In genomic region chr7:100588438-100588837, GRCh38 we compare ENCODE assay signal across 8 cellular contexts. TPM values are rescaled to one million over a fixed set of nuclear protein-coding genes. Genes with fewer than 3 reads are reported as not detected.
DNase-seq lines count a peak whose midpoint lies in the region; ATAC-seq, FAIRE-seq and TF ChIP-seq lines count a peak whose summit lies in the region.

No MANE protein-coding gene starts in this region.

- H3K27me3 ChIP-seq in SU-DHL-6 (ENCODE audit: low read length) (no peaks in the 10 kb centered on the region), foreskin keratinocyte (peaks cover 7% of the 10 kb centered on the region)

- H3K27ac ChIP-seq in SU-DHL-6 (ENCODE audit: low read depth, low read length): no peak overlapping the region
- H3K27ac ChIP-seq in foreskin keratinocyte: no peak overlapping the region

- no peaks in the 10 kb centered on the region for H3K36me3 ChIP-seq in SU-DHL-6 (ENCODE audit: low read length)

- H3K9ac ChIP-seq in SU-DHL-6 (ENCODE audit: low read length): no peak overlapping the region

- DNase-seq in AG10803 (ENCODE audit: low read depth) (peak; percentile 29), foreskin keratinocyte (no peak), HTR-8/SVneo (ENCODE audit: insufficient read length, low spot score) (no peak), pons (ENCODE audit: low spot score) (no peak)
- DNase-seq in effector CD4-positive, alpha-beta T cell: no peak

- no peak overlapping the region for H3K4me2 ChIP-seq in SU-DHL-6 (ENCODE audit: low read depth, low read length, poor library complexity, severe bottlenecking)

- TF ChIP-seq CTCF in AG10803 (conservative IDR thresholded peaks at IDR 0.05; ENCODE audit: low read length) (peak; percentile 51), GM12873 (IDR thresholded peaks at IDR 0.05; ENCODE audit: insufficient read depth, low read depth, low read length, missing control alignments) (peak; percentile 52), SU-DHL-6 (IDR thresholded peaks at IDR 0.05; ENCODE audit: insufficient read depth, low read length, poor library complexity, severe bottlenecking) (peak; percentile 33), foreskin keratinocyte (conservative IDR thresholded peaks at IDR 0.05) (peak; percentile 56)

- peaks cover 15% of the 10 kb centered on the region for H3K79me2 ChIP-seq in SU-DHL-6 (ENCODE audit: insufficient read depth, low read length)

- H2AFZ ChIP-seq in SU-DHL-6 (ENCODE audit: low read depth, low read length, severe bottlenecking): no peak overlapping the region

- no peak for ATAC-seq in foreskin keratinocyte
- no peak for ATAC-seq in GM18520 (IDR thresholded peaks at IDR 0.05; ENCODE audit: unreplicated experiment)

- no peak for FAIRE-seq in HTR-8/SVneo (lab: Jason Lieb, UNC)

- H3K4me3 ChIP-seq in AG10803 (ENCODE audit: low read length) (no peak overlapping the region), SU-DHL-6 (ENCODE audit: insufficient read depth, low read length, poor library complexity, severe bottlenecking) (no peak overlapping the region)

- H3K9me3 ChIP-seq in SU-DHL-6 (ENCODE audit: insufficient read depth, low read length): no peaks in the 10 kb centered on the region

- H3K4me1 ChIP-seq in foreskin keratinocyte: peaks cover 4% of the 10 kb centered on the region

- H4K20me1 ChIP-seq in SU-DHL-6 (ENCODE audit: low read depth, low read length): no peaks in the 10 kb centered on the region

- no peaks in the 10 kb centered on the region for H3K9me2 ChIP-seq in SU-DHL-6 (replicated peaks; ENCODE audit: insufficient read depth, low read length)

- H3F3A ChIP-seq in SU-DHL-6 (ENCODE audit: insufficient read depth): peaks cover 6% of the 10 kb centered on the region; the same call in 1 of the 2 replicates

RNA-seq across cellular contexts. Expression of gene FBXO24, which starts 2.3 kb away (rescaled TPM):
- total RNA-seq in foreskin keratinocyte: 0.27 and 0.49 TPM in 2 replicates
- polyA plus RNA-seq in foreskin keratinocyte: 0.44 and 0.46 TPM in 2 replicates

RNA-seq across cellular contexts. Expression of gene LRCH4, which starts 2.5 kb away (rescaled TPM):
- 12.2 and 15.1 TPM in 2 replicates for total RNA-seq in foreskin keratinocyte
- 16.1 and 19.1 TPM in 2 replicates for polyA plus RNA-seq in foreskin keratinocyte

RNA-seq across cellular contexts. Expression of gene PCOLCE, which starts 13.7 kb away (rescaled TPM):
- total RNA-seq in foreskin keratinocyte: 2.1 and 2.6 TPM in 2 replicates
- polyA plus RNA-seq in foreskin keratinocyte: 5.2 and 6.9 TPM in 2 replicates

RNA-seq across cellular contexts. Expression of gene SAP25, which starts 14.7 kb away (rescaled TPM):
- not detected in 2 replicates for total RNA-seq in foreskin keratinocyte
- polyA plus RNA-seq in foreskin keratinocyte: 0.64 and 0.70 TPM in 2 replicates

RNA-seq across cellular contexts. Expression of gene MOSPD3, which starts 23.9 kb away (rescaled TPM):
- 9.7 and 11.7 TPM in 2 replicates for total RNA-seq in foreskin keratinocyte
- 17.7 and 18.4 TPM in 2 replicates for polyA plus RNA-seq in foreskin keratinocyte
